Comparison of ENCODE assay signal across 1 cellular context in genomic region chr17:81931557-81932332, GRCh38.
TF ChIP-seq lines count a peak whose summit lies in the region.

No MANE protein-coding gene starts in this region.

TF ChIP-seq in H1, 55 proteins besides CTCF, POLR2A, EP300 and RAD21:
- TF ChIP-seq POLR2AphosphoS5 (IDR thresholded peaks at IDR 0.05; ENCODE audit: low read depth, low read length): no peak; the same call in 1 of the 2 replicates
- TF ChIP-seq CHD1 (IDR thresholded peaks at IDR 0.05; ENCODE audit: low read depth, low read length): no peak
- TF ChIP-seq CEBPB (IDR thresholded peaks at IDR 0.05; ENCODE audit: low read depth, low read length): no peak
- no peak for TF ChIP-seq SUZ12 (IDR thresholded peaks at IDR 0.05; ENCODE audit: low read length)
- no peak for TF ChIP-seq CREB1 (IDR thresholded peaks at IDR 0.05)
- no peak for TF ChIP-seq KDM5A (IDR thresholded peaks at IDR 0.05; ENCODE audit: low read length)
- TF ChIP-seq TBP (IDR thresholded peaks at IDR 0.05; ENCODE audit: low read depth, low read length): no peak
- no peak for TF ChIP-seq GABPA (IDR thresholded peaks at IDR 0.05; ENCODE audit: borderline replicate concordance, insufficient read depth, low read length)
- no peak for TF ChIP-seq SP4 (IDR thresholded peaks at IDR 0.05; ENCODE audit: low read length)
- no peak for TF ChIP-seq TEAD4 (IDR thresholded peaks at IDR 0.05; ENCODE audit: low read depth, low read length)
- TF ChIP-seq CBX8 (IDR thresholded peaks at IDR 0.05; ENCODE audit: borderline replicate concordance, low read depth, low read length): no peak
- TF ChIP-seq HDAC6 (IDR thresholded peaks at IDR 0.05; ENCODE audit: low read depth, low read length): no peak
- TF ChIP-seq USF2 (IDR thresholded peaks at IDR 0.05; ENCODE audit: low read length): no peak
- TF ChIP-seq KDM1A (IDR thresholded peaks at IDR 0.05; ENCODE audit: borderline replicate concordance, low read length): no peak
- no peak for TF ChIP-seq ATF2 (IDR thresholded peaks at IDR 0.05; ENCODE audit: low read length)
- TF ChIP-seq EGR1 (IDR thresholded peaks at IDR 0.05; ENCODE audit: borderline replicate concordance, low read depth, low read length): no peak
- TF ChIP-seq RFX5 (IDR thresholded peaks at IDR 0.05; ENCODE audit: borderline replicate concordance, low read depth, low read length): no peak
- TF ChIP-seq ZNF274 (IDR thresholded peaks at IDR 0.05; ENCODE audit: borderline replicate concordance, extremely low read depth, low read length): no peak
